Comparison of ENCODE assay signal across 8 cellular contexts in the genomic region with DNA sequence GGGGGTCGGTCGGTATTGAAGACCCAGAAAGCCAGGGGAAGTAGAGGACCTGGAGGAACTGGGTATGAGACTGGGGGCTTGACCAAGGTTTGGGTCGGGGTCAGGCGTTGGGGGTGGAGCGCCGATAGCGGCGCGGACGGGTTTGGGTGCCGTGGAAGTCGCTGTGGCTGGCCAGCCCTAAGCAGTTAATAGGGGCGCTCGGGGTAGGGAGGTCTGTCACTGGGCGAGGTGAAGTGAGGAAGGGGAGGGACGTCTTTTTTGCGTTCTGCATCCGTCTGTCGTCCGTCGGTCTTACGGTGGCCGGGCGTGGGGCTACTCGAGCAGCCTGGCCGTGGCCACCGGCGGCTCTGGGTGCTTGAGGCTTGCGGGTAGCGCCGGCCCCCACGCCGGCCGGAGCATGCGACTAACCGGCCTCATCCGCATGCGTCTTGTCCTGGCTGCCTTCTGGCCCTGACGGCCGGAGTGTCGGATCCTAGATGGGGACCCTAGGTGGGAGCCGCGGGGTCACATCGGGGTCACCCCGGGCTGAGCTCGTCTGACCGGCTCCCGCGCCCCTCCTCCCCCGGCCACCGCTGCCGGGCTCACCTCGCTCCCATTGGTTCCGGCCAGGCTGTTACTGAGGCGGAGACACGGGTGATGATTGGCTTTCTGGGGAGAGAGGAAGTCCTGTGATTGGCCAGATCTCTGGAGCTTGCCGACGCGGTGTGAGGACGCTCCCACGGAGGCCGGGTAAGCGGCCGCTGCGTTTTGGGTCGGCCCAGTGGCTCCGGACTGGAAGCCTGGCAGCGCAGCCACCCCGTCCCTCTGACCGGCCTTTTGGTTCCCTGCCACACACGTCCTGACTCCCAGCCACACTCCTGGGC. TPM values are rescaled to one million over a fixed set of nuclear protein-coding genes. Genes with fewer than 3 reads are reported as not detected.
A peak's percentile ranks its signal among the peaks of the same experiment; 100 is the strongest.
DNase-seq lines count a peak whose midpoint lies in the region; ATAC-seq and TF ChIP-seq lines count a peak whose summit lies in the region.

No MANE protein-coding gene starts in this region.

- H3K4me3 ChIP-seq in CD8-positive, alpha-beta T cell (ENCODE audit: low read depth, low read length), result peak overlapping the region; percentile 98
- H3K4me3 ChIP-seq in endocrine pancreas (ENCODE audit: control insufficient read depth, insufficient read depth, low read length), result no peak overlapping the region
- H3K4me3 ChIP-seq in mesenchymal stem cell (ENCODE audit: insufficient read depth in 1 of 2, low read depth in 1 of 2, low read length in 2 of 2), result peak overlapping the region; percentile 78 to 94

- no peaks in the 10 kb centered on the region for H3K9me3 ChIP-seq in CD8-positive, alpha-beta T cell (ENCODE audit: low read length)
- H3K9me3 ChIP-seq in endocrine pancreas (ENCODE audit: control insufficient read depth, low read length) (no peaks in the 10 kb centered on the region), mesenchymal stem cell (ENCODE audit: control insufficient read depth, low read length) (no peaks in the 10 kb centered on the region)

- no peaks in the 10 kb centered on the region for H3K27me3 ChIP-seq in CD8-positive, alpha-beta T cell (ENCODE audit: insufficient read depth, low read length)
- H3K27me3 ChIP-seq in endocrine pancreas (ENCODE audit: control insufficient read depth, insufficient read depth, low read length), result no peaks in the 10 kb centered on the region
- no peaks in the 10 kb centered on the region for H3K27me3 ChIP-seq in mesenchymal stem cell (ENCODE audit: control insufficient read depth in 1 of 2, insufficient read depth in 1 of 2, low read length in 2 of 2)

- peak overlapping the region; percentile 82 for H4K91ac ChIP-seq in mesenchymal stem cell (ENCODE audit: low read length)

- POLR2A ChIA-PET in CD8-positive, alpha-beta T cell (lab: Charles Lee), result interaction anchor here (0.7 to 3.3 kb wide), 8 partner anchors 10 to 343 kb away, joined by 3 to 27 read pairs (median 6); a partner anchor contains a TSS

- peak overlapping the region; percentile 91 for H3K4me2 ChIP-seq in mesenchymal stem cell (ENCODE audit: low read length, poor library complexity, severe bottlenecking)

- H3K9me3 Mint-ChIP-seq in CD8-positive, alpha-beta T cell, result no peaks in the 10 kb centered on the region

- H3K14ac ChIP-seq in mesenchymal stem cell (ENCODE audit: low read length in 2 of 2), result peak overlapping the region in 1 of 2 experiments; percentile 91

- peak overlapping the region; percentile 73 for H2BK15ac ChIP-seq in mesenchymal stem cell (ENCODE audit: low read depth, poor library complexity, severe bottlenecking)

- peak overlapping the region; percentile 91 for H2BK5ac ChIP-seq in mesenchymal stem cell (ENCODE audit: low read depth, low read length, poor library complexity, severe bottlenecking)

- H3K4me1 ChIP-seq in CD8-positive, alpha-beta T cell (ENCODE audit: insufficient read depth, low read length), result peaks cover 39% of the 10 kb centered on the region
- peaks cover 8% of the 10 kb centered on the region for H3K4me1 ChIP-seq in endocrine pancreas (ENCODE audit: control insufficient read depth, insufficient read depth, low read length)
- H3K4me1 ChIP-seq in mesenchymal stem cell (ENCODE audit: control insufficient read depth, insufficient read depth, low read depth, low read length), result peaks cover 18% of the 10 kb centered on the region

- under 1% methylated on average over 63 of the region's 71 CpGs for WGBS in mesenchymal stem cell

- peak overlapping the region; percentile 85 for H4K8ac ChIP-seq in mesenchymal stem cell (ENCODE audit: low read length)

- H2AFZ ChIP-seq in mesenchymal stem cell (ENCODE audit: low read depth, low read length), result no peak overlapping the region

- H3K4ac ChIP-seq in mesenchymal stem cell (ENCODE audit: low read depth in 1 of 2, low read length in 2 of 2), result peak overlapping the region; percentile 60 to 89

- peak overlapping the region; percentile 21 to 59 for H2BK12ac ChIP-seq in mesenchymal stem cell (ENCODE audit: low read length in 2 of 2)

- peaks cover 30% of the 10 kb centered on the region for H3K79me1 ChIP-seq in mesenchymal stem cell (replicated peaks; ENCODE audit: low read length, poor library complexity, severe bottlenecking)

- H3K9ac ChIP-seq in endocrine pancreas (ENCODE audit: control insufficient read depth, insufficient read depth, low read length) (peak overlapping the region; percentile 98), mesenchymal stem cell (ENCODE audit: low read length) (peak overlapping the region; percentile 98)

- peak overlapping the region; percentile 99 for H3K27ac Mint-ChIP-seq in CD8-positive, alpha-beta T cell

- H3K27ac ChIP-seq in CD8-positive, alpha-beta T cell (ENCODE audit: low read depth, low read length), result peak overlapping the region; percentile 100
- peak overlapping the region; percentile 86 for H3K27ac ChIP-seq in mesenchymal stem cell (ENCODE audit: low read length, poor library complexity, severe bottlenecking)

- peak overlapping the region; percentile 91 for H3K4me3 Mint-ChIP-seq in CD8-positive, alpha-beta T cell

- intact Hi-C loops in CD8-positive, alpha-beta T cell (cut with DNase I, micrococcal nuclease), result loop anchor here (1.0 to 10.0 kb wide), 12 partner anchors 9 to 610 kb away; a partner anchor contains a TSS

- no peak for TF ChIP-seq CTCF in CD8-positive, alpha-beta T cell (IDR thresholded peaks at IDR 0.05)

- peak overlapping the region; percentile 85 to 94 for H3K18ac ChIP-seq in mesenchymal stem cell (ENCODE audit: low read depth in 1 of 2, low read length in 2 of 2)

- peak overlapping the region in 1 of 2 experiments; percentile 20 for H3K23ac ChIP-seq in mesenchymal stem cell (ENCODE audit: low read length in 2 of 2)

- peak; percentile 8 for ATAC-seq in CD8-positive, alpha-beta T cell
- ATAC-seq in GM19397 (IDR thresholded peaks at IDR 0.05; ENCODE audit: unreplicated experiment), result peak; percentile 41

- H2AK5ac ChIP-seq in mesenchymal stem cell (ENCODE audit: low read length, severe bottlenecking), result no peak overlapping the region

- peaks cover 47% of the 10 kb centered on the region for H3K36me3 Mint-ChIP-seq in CD8-positive, alpha-beta T cell

- peak; percentile 67 to 81 (median 77) for DNase-seq in CD8-positive, alpha-beta T cell
- DNase-seq in HK-2 (ENCODE audit: unreplicated experiment), result peak; percentile 92
- peak; percentile 91 for DNase-seq in NOMO-1 treated with dmso at 0.1 percent for 144 hours (lab: John Stamatoyannopoulos, UW; ENCODE audit: unreplicated experiment)
- peak; percentile 71 for DNase-seq in activated CD8-positive, alpha-beta memory T cell treated with anti-CD3 and anti-CD28 coated beads, Interleukin-2, amount 50 U/mL, for 24 hours (ENCODE audit: extremely low read depth)
- DNase-seq in mesenchymal stem cell, result peak; percentile 98
- DNase-seq in stimulated activated CD8-positive, alpha-beta memory T cell treated with anti-CD3 and anti-CD28 coated beads, Interleukin-15, amount 100 ng/mL, for 24 hours (ENCODE audit: low read depth), result peak; percentile 56

- no peaks in the 10 kb centered on the region for H3K27me3 Mint-ChIP-seq in CD8-positive, alpha-beta T cell (ENCODE audit: low read depth)

- H3K36me3 ChIP-seq in CD8-positive, alpha-beta T cell (ENCODE audit: insufficient read depth, low read length), result no peaks in the 10 kb centered on the region
- H3K36me3 ChIP-seq in endocrine pancreas (ENCODE audit: control insufficient read depth, insufficient read depth, low read length), result no peaks in the 10 kb centered on the region
- H3K36me3 ChIP-seq in mesenchymal stem cell (ENCODE audit: control insufficient read depth in 1 of 2, insufficient read depth in 2 of 2, low read depth in 1 of 2, low read length in 2 of 2), result peaks cover 32 to 50% of the 10 kb centered on the region in 2 experiments

- H3K4me1 Mint-ChIP-seq in CD8-positive, alpha-beta T cell (ENCODE audit: low read depth), result peaks cover 33% of the 10 kb centered on the region

- CTCF ChIA-PET in CD8-positive, alpha-beta T cell (lab: Charles Lee), result interaction anchor here (0.9 to 6.2 kb wide), 8 partner anchors 11 to 197 kb away, joined by 3 to 51 read pairs (median 3); a partner anchor contains a TSS

- H2BK120ac ChIP-seq in mesenchymal stem cell (ENCODE audit: low read depth, low read length), result peak overlapping the region; percentile 45

RNA-seq across cellular contexts. Expression of a gene that starts 10.3 kb away (rescaled TPM):
- 10 to 100 TPM; 33.3 to 33.7 TPM for total RNA-seq in CD8-positive, alpha-beta T cell
- polyA plus RNA-seq in mesenchymal stem cell (2013, experiment 1 of 2), result 79.2 TPM
- 76.9 TPM for polyA plus RNA-seq in mesenchymal stem cell (2013, experiment 2 of 2)

RNA-seq across cellular contexts. Expression of a gene that starts 10.5 kb away (rescaled TPM):
- total RNA-seq in CD8-positive, alpha-beta T cell, result 100 to 1,000 TPM; 332 to 349 TPM
- 16.2 TPM for polyA plus RNA-seq in mesenchymal stem cell (2013, experiment 1 of 2)
- polyA plus RNA-seq in mesenchymal stem cell (2013, experiment 2 of 2), result 16.4 TPM

RNA-seq across cellular contexts. Expression of a gene that starts 12.8 kb away (rescaled TPM):
- total RNA-seq in CD8-positive, alpha-beta T cell, result 10 to 100 TPM; 14.3 to 16.5 TPM
- 98.1 TPM for polyA plus RNA-seq in mesenchymal stem cell (2013, experiment 1 of 2)
- polyA plus RNA-seq in mesenchymal stem cell (2013, experiment 2 of 2), result 95.0 TPM

RNA-seq across cellular contexts. Expression of a gene that starts 13.3 kb away (rescaled TPM):
- 10 to 100 TPM; 10.4 to 12.4 TPM for total RNA-seq in CD8-positive, alpha-beta T cell
- 7.9 TPM for polyA plus RNA-seq in mesenchymal stem cell (2013, experiment 1 of 2)
- 8.0 TPM for polyA plus RNA-seq in mesenchymal stem cell (2013, experiment 2 of 2)

RNA-seq across cellular contexts. Expression of a gene that starts 44.1 kb away (rescaled TPM):
- total RNA-seq in CD8-positive, alpha-beta T cell, result 100 to 1,000 TPM; 243 to 245 TPM
- polyA plus RNA-seq in mesenchymal stem cell (2013, experiment 1 of 2), result 56.3 TPM
- polyA plus RNA-seq in mesenchymal stem cell (2013, experiment 2 of 2), result 50.2 TPM
